In the genomic region with DNA sequence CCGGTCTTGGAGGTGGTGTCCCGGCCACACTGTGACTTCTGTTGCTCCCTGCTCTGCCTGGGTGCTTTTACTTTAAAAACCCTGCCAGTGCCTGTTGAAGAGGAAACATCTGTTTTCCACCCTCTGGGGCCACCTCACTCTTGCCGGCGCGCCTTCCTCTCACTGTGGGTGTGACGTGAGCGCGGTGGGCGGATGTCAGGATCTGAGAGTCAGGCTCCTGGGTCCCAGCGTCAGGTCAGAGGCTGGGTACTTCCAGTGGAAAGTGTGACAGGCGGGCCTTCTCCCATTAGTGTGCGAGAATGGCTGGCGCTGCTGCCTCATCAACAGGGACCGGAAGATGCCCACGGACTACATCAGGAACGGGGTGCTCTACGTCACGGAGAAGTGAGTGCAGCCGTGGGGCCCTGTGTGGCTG, we compare ENCODE assay signal across 8 cellular contexts. TPM values are rescaled to one million over a fixed set of nuclear protein-coding genes. Genes with fewer than 3 reads are reported as not detected.
DNase-seq lines count a peak whose midpoint lies in the region; ATAC-seq lines count a peak whose summit lies in the region.

No MANE protein-coding gene starts in this region.

- peak; percentile 60 for ATAC-seq in GM19438 (IDR thresholded peaks at IDR 0.05; ENCODE audit: low read depth, unreplicated experiment)
- ATAC-seq in left ventricle myocardium superior, result peak; percentile 15
- no peak for ATAC-seq in GM21576 (IDR thresholded peaks at IDR 0.05; ENCODE audit: unreplicated experiment)

- peak; percentile 94 for DNase-seq in activated CD8-positive, alpha-beta memory T cell treated with anti-CD3 and anti-CD28 coated beads, Interleukin-2, amount 50 U/mL, for 48 hours
- DNase-seq in left ventricle myocardium superior, result peak; percentile 77
- DNase-seq in stimulated activated CD8-positive, alpha-beta memory T cell treated with anti-CD3 and anti-CD28 coated beads, Interleukin-15, amount 100 ng/mL, for 24 hours (ENCODE audit: low read depth), result peak; percentile 75
- DNase-seq in SHP77 treated with DMSO at 0.1 percent for 48 hours (lab: John Stamatoyannopoulos, UW), result no peak
- DNase-seq in inferior parietal cortex (ENCODE audit: extremely low spot score), result no peak
- DNase-seq in NOMO-1 treated with DMSO at 0.1 percent for 48 hours (lab: John Stamatoyannopoulos, UW; ENCODE audit: unreplicated experiment), result no peak

- intact Hi-C loops in left ventricle myocardium superior (cut with micrococcal nuclease), result no loop called here

RNA-seq across cellular contexts. Expression of gene GRAMD4, which starts 54.2 kb away (rescaled TPM):
- 94.0 TPM for total RNA-seq in left ventricle myocardium superior

Comparison
In these comparisons a context has a peak if more than half of its experiments do, and no peak if none do; other contexts are left out.
1. DNase-seq: peak in activated CD8-positive, alpha-beta memory T cell treated with anti-CD3 and anti-CD28 coated beads, Interleukin-2, amount 50 U/mL, for 48 hours (single experiment), left ventricle myocardium superior (single experiment) and stimulated activated CD8-positive, alpha-beta memory T cell treated with anti-CD3 and anti-CD28 coated beads, Interleukin-15, amount 100 ng/mL, for 24 hours (single experiment); none in SHP77 treated with DMSO at 0.1 percent for 48 hours (single experiment), inferior parietal cortex (single experiment) and NOMO-1 treated with DMSO at 0.1 percent for 48 hours (single experiment).